In genomic region chr5:11719888-11720481, GRCh38 we compare ENCODE assay signal across 9 cellular contexts.
DNase-seq lines count a peak whose midpoint lies in the region; ATAC-seq and TF ChIP-seq lines count a peak whose summit lies in the region.
"Had no signal": no experiment of that assay in that cellular context is flagged by ENCODE, and none has a peak within 500 bp of the region (broad histone marks: within the 10 kb centered on the region; RNA-seq: fewer than 3 reads in every experiment).

No MANE protein-coding gene starts in this region.

- no peak overlapping the region for H3K4me3 Mint-ChIP-seq in WTC11
- H3K4me3 Mint-ChIP-seq in immature natural killer cell = no peak overlapping the region
- H3K4me3 Mint-ChIP-seq: naive B cell had no signal

- ATAC-seq in WTC11 = peak; percentile 88

- H3K4me1 Mint-ChIP-seq in WTC11 = peaks cover 10% of the 10 kb centered on the region
- peaks cover 6 to 14% of the 10 kb centered on the region in 2 donors for H3K4me1 Mint-ChIP-seq in immature natural killer cell
- H3K4me1 Mint-ChIP-seq: naive B cell had no signal

- peak; percentile 4 for DNase-seq in stimulated activated CD4-positive, alpha-beta T cell treated with anti-CD3 and anti-CD28 coated beads, Interleukin-4, amount 100 ng/mL, for 24 hours
- DNase-seq in stimulated activated CD4-positive, alpha-beta T cell treated with anti-CD3 and anti-CD28 coated beads, Interleukin-4, amount 100 ng/mL, for 4 hours = no peak
- DNase-seq in NCI-H2081 (lab: John Stamatoyannopoulos, UW) (peak; percentile 90 to 91), WTC11 (ENCODE audit: low spot score) (peak; percentile 74), immature natural killer cell (peak; percentile 41 to 56 (median 54)), NCI-H1436 (lab: John Stamatoyannopoulos, UW) (no peak), COLO829 (ENCODE audit: low spot score) (no peak), NCI-H1436 treated with DMSO at 0.1 percent for 48 hours (lab: John Stamatoyannopoulos, UW) (no peak)
- DNase-seq: naive B cell had no signal

- H3K36me3 Mint-ChIP-seq in WTC11 (0 out of 2 replicates have a peak, but pooled peaks cover 2% of the 10 kb centered on the region), immature natural killer cell (no peaks in the 10 kb centered on the region)
- H3K36me3 Mint-ChIP-seq: naive B cell had no signal

- POLR2A ChIA-PET in WTC11 (lab: Charles Lee) = no interaction called here

- CTCF ChIA-PET in WTC11 (lab: Charles Lee) = interaction anchor here (0.6 to 1.5 kb wide), 13 partner anchors 9 to 671 kb away, joined by 3 to 5 read pairs (median 3); no protein-coding TSS in a partner anchor

- H3K27me3 Mint-ChIP-seq in WTC11 (ENCODE audit: low read depth) (no peaks in the 10 kb centered on the region), immature natural killer cell (ENCODE audit: low read depth in 3 of 3) (no peaks in the 10 kb centered on the region)
- H3K27me3 Mint-ChIP-seq: naive B cell had no signal

- peak; percentile 44 for TF ChIP-seq CTCF in WTC11 (IDR thresholded peaks at IDR 0.05)

- H3K9me3 Mint-ChIP-seq in WTC11 = peaks cover 9% of the 10 kb centered on the region
- H3K9me3 Mint-ChIP-seq in immature natural killer cell = peaks cover 0 to 2% (median 0%) of the 10 kb centered on the region in 6 donors

- no peak overlapping the region for H3K27ac Mint-ChIP-seq in WTC11
- no peak overlapping the region for H3K27ac Mint-ChIP-seq in immature natural killer cell
- H3K27ac Mint-ChIP-seq: naive B cell had no signal

TF ChIP-seq in WTC11, 78 proteins besides CTCF, POLR2A, EP300 and RAD21 (continues in another document):
- TF ChIP-seq ATF1 (CRISPR knock-in tag; IDR thresholded peaks at IDR 0.05) (no peak), SMAD3 (CRISPR knock-in tag; IDR thresholded peaks at IDR 0.05; ENCODE audit: borderline replicate concordance) (no peak), CDX4 (CRISPR knock-in tag; IDR thresholded peaks at IDR 0.05; ENCODE audit: borderline replicate concordance) (no peak), ZNF396 (CRISPR knock-in tag; IDR thresholded peaks at IDR 0.05; ENCODE audit: borderline replicate concordance) (no peak), FOXP4 (CRISPR knock-in tag; IDR thresholded peaks at IDR 0.05) (no peak), TP53 (CRISPR knock-in tag; IDR thresholded peaks at IDR 0.05) (no peak), ARID4B (CRISPR knock-in tag; IDR thresholded peaks at IDR 0.05; ENCODE audit: borderline replicate concordance) (no peak), USF1 (CRISPR knock-in tag; IDR thresholded peaks at IDR 0.05) (no peak), ZNF232 (CRISPR knock-in tag; IDR thresholded peaks at IDR 0.05) (no peak), PRDM15 (CRISPR knock-in tag; IDR thresholded peaks at IDR 0.05) (no peak), ZNF671 (CRISPR knock-in tag; IDR thresholded peaks at IDR 0.05) (no peak), ZNF121 (CRISPR knock-in tag; IDR thresholded peaks at IDR 0.05) (no peak), IRF2 (CRISPR knock-in tag; IDR thresholded peaks at IDR 0.05; ENCODE audit: borderline replicate concordance, low read depth) (no peak), MAX (CRISPR knock-in tag; IDR thresholded peaks at IDR 0.05) (no peak), EMX1 (CRISPR knock-in tag; IDR thresholded peaks at IDR 0.05) (no peak)

Comparison
In these comparisons a context has a peak if more than half of its experiments do, and no peak if none do; other contexts are left out.
1. DNase-seq: peak in stimulated activated CD4-positive, alpha-beta T cell treated with anti-CD3 and anti-CD28 coated beads, Interleukin-4, amount 100 ng/mL, for 24 hours (single experiment), NCI-H2081 (2 of 2), WTC11 (single experiment) and immature natural killer cell (3 of 3); none in stimulated activated CD4-positive, alpha-beta T cell treated with anti-CD3 and anti-CD28 coated beads, Interleukin-4, amount 100 ng/mL, for 4 hours (0 of 2), NCI-H1436 (single experiment), COLO829 (single experiment) and NCI-H1436 treated with DMSO at 0.1 percent for 48 hours (single experiment).